In genomic region chr1:54978528-54979326, GRCh38 we compare ENCODE assay signal across 27 cellular contexts. TPM values are rescaled to one million over a fixed set of nuclear protein-coding genes. Genes with fewer than 3 reads are reported as not detected.
"Had no signal": no experiment of that assay in that cellular context is flagged by ENCODE, and none has a peak within 500 bp of the region (broad histone marks: within the 10 kb centered on the region; RNA-seq: fewer than 3 reads in every experiment).

No MANE protein-coding gene starts in this region.

- H3K4me3 ChIP-seq: body of pancreas, gastrocnemius medialis, left lung, mucosa of descending colon, neural progenitor cell, ovary, right lobe of liver, suprapubic skin, transverse colon had no signal

- H3K27ac ChIP-seq: body of pancreas, gastrocnemius medialis, left lung, neural progenitor cell, ovary, right lobe of liver, suprapubic skin, transverse colon had no signal

- ATAC-seq: activated CD8-positive, alpha-beta T cell treated with anti-CD3 and anti-CD28 coated beads for 36 hours; activated T-cell treated with anti-CD3 and anti-CD28 coated beads, Interleukin-2, amount 50 U/mL, for 4 hours; body of pancreas; gastrocnemius medialis; left lung; right lobe of liver; stimulated activated naive CD8-positive, alpha-beta T cell treated with anti-CD3 and anti-CD28 coated beads, Interleukin-15, amount 100 ng/mL, for 72 hours; T-cell had no signal

- H3K4me1 ChIP-seq: left lung, neural progenitor cell had no signal

- H3K9ac ChIP-seq: neural progenitor cell had no signal

- H3K4me2 ChIP-seq: neural progenitor cell had no signal

- FAIRE-seq: colon, keratinocyte, small intestine had no signal

- DNase-seq: activated B cell treated with CpG ODN at 0.5 μM for 24 hours; activated CD4-positive, alpha-beta T cell treated with anti-CD3 and anti-CD28 coated beads, Interleukin-2, amount 10 ng/mL, durations not matched to agents 24 days and 14 days; activated CD8-positive, alpha-beta memory T cell treated with anti-CD3 and anti-CD28 coated beads, Interleukin-2, amount 50 U/mL, for 4 hours; activated CD8-positive, alpha-beta T cell treated with anti-CD3 and anti-CD28 coated beads for 36 hours; activated naive CD4-positive, alpha-beta T cell treated with anti-CD3 and anti-CD28 coated beads for 36 hours; activated T-cell treated with anti-CD3 and anti-CD28 coated beads, Interleukin-2, amount 50 U/mL, for 4 hours; body of pancreas; caudate nucleus; gastrocnemius medialis; left lung; mucosa of descending colon; naive B cell; ovary; stimulated activated CD4-positive, alpha-beta T cell treated with anti-CD3 and anti-CD28 coated beads, Interleukin-15, amount 100 ng/mL, for 24 hours; stimulated activated CD4-positive, alpha-beta T cell treated with anti-CD3 and anti-CD28 coated beads, Interleukin-2, amount 100 ng/mL, for 48 hours; stimulated activated naive CD8-positive, alpha-beta T cell treated with anti-CD3 and anti-CD28 coated beads, Interleukin-15, amount 100 ng/mL, for 72 hours; T-cell; T-helper 9 cell had no signal

- H3K36me3 ChIP-seq: gastrocnemius medialis, left lung, neural progenitor cell, ovary, right lobe of liver, suprapubic skin, transverse colon had no signal

- H3K27me3 ChIP-seq: body of pancreas, gastrocnemius medialis, ovary, right lobe of liver had no signal

- H3K9me3 ChIP-seq: body of pancreas, gastrocnemius medialis, left lung, mucosa of descending colon, ovary, right lobe of liver, suprapubic skin, transverse colon had no signal

RNA-seq across cellular contexts. Expression of gene TMEM61, which starts 1.7 kb away (rescaled TPM):
- total RNA-seq: activated B cell treated with CpG ODN at 0.5 μM for 24 hours; activated CD4-positive, alpha-beta T cell treated with anti-CD3 and anti-CD28 coated beads, Interleukin-2, amount 10 ng/mL, durations not matched to agents 24 days and 14 days; activated CD8-positive, alpha-beta T cell treated with anti-CD3 and anti-CD28 coated beads for 36 hours; activated naive CD4-positive, alpha-beta T cell treated with anti-CD3 and anti-CD28 coated beads for 36 hours; epithelial cell of proximal tubule; lung microvascular endothelial cell; T-cell had no signal

RNA-seq across cellular contexts. Expression of gene BSND, which starts 20.0 kb away (rescaled TPM):
- total RNA-seq: activated B cell treated with CpG ODN at 0.5 μM for 24 hours; activated CD4-positive, alpha-beta T cell treated with anti-CD3 and anti-CD28 coated beads, Interleukin-2, amount 10 ng/mL, durations not matched to agents 24 days and 14 days; activated CD8-positive, alpha-beta T cell treated with anti-CD3 and anti-CD28 coated beads for 36 hours; activated naive CD4-positive, alpha-beta T cell treated with anti-CD3 and anti-CD28 coated beads for 36 hours; activated T-cell treated with anti-CD3 and anti-CD28 coated beads, Interleukin-2, amount 50 U/mL, for 4 hours; body of pancreas; epithelial cell of proximal tubule; gastrocnemius medialis; left lung; lung microvascular endothelial cell; mucosa of descending colon; right lobe of liver; suprapubic skin; T-cell; transverse colon had no signal
- polyA plus RNA-seq: keratinocyte had no signal
